Comparison of ENCODE assay signal across 7 cellular contexts in the genomic region with DNA sequence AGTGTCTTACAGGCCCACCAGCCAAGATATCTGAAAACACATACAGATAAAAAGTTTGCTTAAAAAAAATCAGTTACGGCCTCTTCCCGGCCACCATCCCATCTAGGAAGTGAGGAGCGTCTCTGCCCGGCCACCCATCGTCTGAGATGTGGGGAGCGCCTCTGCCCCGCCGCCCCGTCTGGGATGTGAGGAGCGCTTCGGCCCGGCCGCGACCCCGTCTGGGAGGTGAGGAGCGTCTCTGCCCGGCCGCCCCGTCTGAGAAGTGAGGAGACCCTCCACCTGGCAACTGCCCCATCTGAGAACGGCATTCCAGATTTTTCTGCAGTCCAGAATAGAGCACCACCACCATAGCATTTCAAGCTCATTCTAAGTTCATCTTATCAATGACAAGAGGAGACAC. TPM values are rescaled to one million over a fixed set of nuclear protein-coding genes. Genes with fewer than 3 reads are reported as not detected.
DNase-seq lines count a peak whose midpoint lies in the region; ATAC-seq, FAIRE-seq and TF ChIP-seq lines count a peak whose summit lies in the region.
"Not testable (repeated sequence)": the region's sequence is repeated elsewhere in the genome, so short reads cannot be mapped to it uniquely, and the experiment has no call there.

No MANE protein-coding gene starts in this region.

- H3K9me3 ChIP-seq in A549; HepG2 (ENCODE audit: low read length); right lobe of liver: not testable (repeated sequence)

- WGBS in A549 (ENCODE audit: missing lambda C conversion rate), result 95% methylated on average over 20 of the region's 20 CpGs
- 97% methylated on average over 20 of the region's 20 CpGs for WGBS in HepG2 (ENCODE audit: low lambda C conversion rate)
- WGBS in right lobe of liver (ENCODE audit: insufficient coverage, low coverage, low lambda C conversion rate, missing lambda C conversion rate), result 95% methylated on average over 10 of the region's 20 CpGs

- not testable (repeated sequence) for TF ChIP-seq EP300 in A549 (IDR thresholded peaks at IDR 0.05); HepG2 (IDR thresholded peaks at IDR 0.05; ENCODE audit: low read depth in 2 of 2, low read length in 2 of 2); HepG2 (CRISPR knock-in tag; IDR thresholded peaks at IDR 0.05; ENCODE audit: borderline replicate concordance)

- not testable (repeated sequence) for DNase-seq in A549 (ENCODE audit: low read depth in 1 of 2, low spot score in 1 of 2); HTR-8/SVneo (ENCODE audit: insufficient read length, low spot score); RWPE1 (ENCODE audit: low spot score); bronchial epithelial cell (ENCODE audit: low read depth); endothelial cell (ENCODE audit: low spot score); HepG2 (ENCODE audit: low spot score); right lobe of liver

- peak overlapping the region; percentile 29 for H3K4me3 Mint-ChIP-seq in endothelial cell (ENCODE audit: unreplicated experiment)

- TF ChIP-seq RAD21 in A549 (conservative IDR thresholded peaks at IDR 0.05 in 1 of 2, IDR thresholded peaks at IDR 0.05 in 1 of 2); HepG2 (CRISPR knock-in tag; IDR thresholded peaks at IDR 0.05): not testable (repeated sequence)

- FAIRE-seq in A549 (lab: Jason Lieb, UNC) (peak; percentile 99), HTR-8/SVneo (lab: Jason Lieb, UNC) (peak; percentile 46), bronchial epithelial cell (lab: Jason Lieb, UNC) (peak; percentile 99)
- FAIRE-seq in HepG2 (lab: Jason Lieb, UNC), result not testable (repeated sequence)

- not testable (repeated sequence) for BruUV-seq in HepG2 (replicated peaks; lab: Mats Ljungman, UMichigan)

- H3K27me3 ChIP-seq in bronchial epithelial cell (ENCODE audit: control insufficient read depth, insufficient read depth, low read length); HepG2 (ENCODE audit: control insufficient read depth in 1 of 2, insufficient read depth in 2 of 2, low read length in 2 of 2); right lobe of liver: not testable (repeated sequence)

- ATAC-seq in A549, HepG2, right lobe of liver: not testable (repeated sequence)

- in situ Hi-C loops in HepG2 (cut with HindIII; ENCODE audit: extremely low pct_ligation_motif_present, low pct_unique_long_range_greater_than_20kb), result not testable (repeated sequence)

- TF ChIP-seq CTCF in A549 (IDR thresholded peaks at IDR 0.05); RWPE1 (conservative IDR thresholded peaks at IDR 0.05; ENCODE audit: low read depth); bronchial epithelial cell (IDR thresholded peaks at IDR 0.05; ENCODE audit: insufficient read depth, low read length, severe bottlenecking); endothelial cell (IDR thresholded peaks at IDR 0.05; ENCODE audit: unreplicated experiment); HepG2 (CRISPR knock-in tag; IDR thresholded peaks at IDR 0.05); right lobe of liver (IDR thresholded peaks at IDR 0.05): not testable (repeated sequence)

- not testable (repeated sequence) for H3K79me2 ChIP-seq in HepG2 (ENCODE audit: insufficient read depth, low read length)

- H3K9me3 Mint-ChIP-seq in endothelial cell (ENCODE audit: unreplicated experiment), result not testable (repeated sequence)

- H3K36me3 Mint-ChIP-seq in endothelial cell (ENCODE audit: low read depth, unreplicated experiment), result not testable (repeated sequence)

- POLR2A ChIA-PET in A549 (lab: Yijun Ruan, JAX); RWPE1 (lab: Yijun Ruan, JAX; ENCODE audit: low non-redundant PET): not testable (repeated sequence)
- POLR2A ChIA-PET in HepG2 (lab: Yijun Ruan, JAX), result interaction anchor here (2.3 kb wide), 1 partner anchor 32 kb away, joined by 13 read pairs; no protein-coding TSS in a partner anchor

- not testable (repeated sequence) for H2AFZ ChIP-seq in HepG2 (ENCODE audit: low read length)

- CTCF ChIA-PET in A549 (lab: Yijun Ruan, JAX), result interaction anchor here (0.6 kb wide), 1 partner anchor 33 kb away, joined by 4 read pairs; the partner anchor contains the start of gene DHX8
- CTCF ChIA-PET in RWPE1 (lab: Yijun Ruan, JAX); HepG2 (lab: Yijun Ruan, JAX; ENCODE audit: low intra/inter-chr PET ratio, low total read pairs): not testable (repeated sequence)

- H3K27me3 Mint-ChIP-seq in endothelial cell (ENCODE audit: unreplicated experiment), result not testable (repeated sequence)

- not testable (repeated sequence) for H4K20me1 ChIP-seq in HepG2 (ENCODE audit: insufficient read depth, low read length)

- H3K4me1 Mint-ChIP-seq in endothelial cell (ENCODE audit: unreplicated experiment), result not testable (repeated sequence)

- not testable (repeated sequence) for H3K4me3 ChIP-seq in A549; bronchial epithelial cell (ENCODE audit: low read depth, low read length); HepG2 (replicated peaks in 1 of 3; ENCODE audit: insufficient read depth in 1 of 3, low read depth in 2 of 3, low read length in 3 of 3); right lobe of liver

- H3K4me1 ChIP-seq in A549 (peaks cover 28% of the 10 kb centered on the region), HepG2 (ENCODE audit: insufficient read depth, low read length) (peaks cover 58% of the 10 kb centered on the region), right lobe of liver (peaks cover 0 to 58% (median 21%) of the 10 kb centered on the region in 4 donors)

- not testable (repeated sequence) for H3K27ac Mint-ChIP-seq in endothelial cell (ENCODE audit: unreplicated experiment)

- intact Hi-C loops in HepG2 (cut with micrococcal nuclease; ENCODE audit: unreplicated experiment), result loop anchor here (5.0 kb wide), 1 partner anchor 713 kb away; no protein-coding TSS in a partner anchor
- intact Hi-C loops in right lobe of liver (cut with DNase I), result not testable (repeated sequence)

- H3K36me3 ChIP-seq in bronchial epithelial cell (ENCODE audit: control insufficient read depth, insufficient read depth, low read length); HepG2 (replicated peaks in 1 of 2; ENCODE audit: control insufficient read depth in 1 of 2, insufficient read depth in 2 of 2, low read length in 2 of 2); right lobe of liver: not testable (repeated sequence)

- not testable (repeated sequence) for TF ChIP-seq POLR2A in A549 (IDR thresholded peaks at IDR 0.05; ENCODE audit: low read length); HepG2 (IDR thresholded peaks at IDR 0.05; ENCODE audit: insufficient read depth in 1 of 2, low read depth in 2 of 2, low read length in 2 of 2); right lobe of liver (IDR thresholded peaks at IDR 0.05)

- H3K9ac ChIP-seq in HepG2 (ENCODE audit: insufficient read depth, low read depth, low read length), result not testable (repeated sequence)

- H3K27ac ChIP-seq in A549 (peak overlapping the region; percentile 70 to 87; a peak in 4 of 6 replicates), RWPE1 (peak overlapping the region; percentile 96), HepG2 (ENCODE audit: extremely low read length, insufficient read depth, low read length) (peak overlapping the region; percentile 89), right lobe of liver (peak overlapping the region in 2 of 3 donors; percentile 77 to 83)

- not testable (repeated sequence) for H3K4me2 ChIP-seq in A549; HepG2 (ENCODE audit: low read depth, low read length)

RNA-seq across cellular contexts. Expression of gene DHX8, which starts 33.0 kb away (rescaled TPM):
- 66.0 and 70.4 TPM in 2 replicates for polyA plus RNA-seq in A549 (2011; rRNA removed)
- polyA plus RNA-seq in A549 (2012; cell fraction: cytosol; rRNA removed), result 31.6 and 32.6 TPM in 2 replicates
- 43.4 and 61.7 TPM in 2 replicates for polyA plus RNA-seq in A549 (2012; cell fraction: nucleus; rRNA removed)
- 32.0 to 33.9 TPM (median 33.2 TPM) in 3 replicates for polyA plus RNA-seq in A549 (2017; fragmentation: RNase III; extraction: RNeasy Plus Mini Kit Qiagen cat#74134 plus additional on column Dnase treatment)
- 94.3 and 110 TPM in 2 replicates for polyA minus RNA-seq in A549 (2011; rRNA and poly(A)+ RNA removed)
- 24.7 and 32.9 TPM in 2 replicates for total RNA-seq in bronchial epithelial cell
- 54.1 TPM for total RNA-seq in endothelial cell (ENCODE audit: unreplicated experiment)
- 48.9 and 66.9 TPM in 2 replicates for total RNA-seq in HepG2 (2016; rRNA removed; fragmentation: Illumina TruSeq; extraction: Trizol)
- total RNA-seq in HepG2 (2016; cell fraction: cytosol; rRNA removed; fragmentation: Illumina TruSeq; extraction: Trizol; ENCODE audit: low read depth), result 7.3 and 7.5 TPM in 2 replicates
- total RNA-seq in HepG2 (2016; cell fraction: insoluble cytoplasmic fraction; rRNA removed; fragmentation: Illumina TruSeq; extraction: Trizol), result 48.9 and 59.5 TPM in 2 replicates
- total RNA-seq in HepG2 (2016; cell fraction: membrane; rRNA removed; fragmentation: Illumina TruSeq; extraction: Trizol), result 13.7 and 14.3 TPM in 2 replicates
- 36.4 and 38.7 TPM in 2 replicates for total RNA-seq in HepG2 (2016; cell fraction: nucleus; rRNA removed; fragmentation: Illumina TruSeq; extraction: Trizol)
- 23.6 and 24.8 TPM in 2 replicates for polyA plus RNA-seq in HepG2 (2011; rRNA removed)
- 19.6 and 23.9 TPM in 2 replicates for polyA plus RNA-seq in HepG2 (2011; cell fraction: cytosol; rRNA removed)
- polyA plus RNA-seq in HepG2 (2011; cell fraction: nucleus; rRNA removed), result 28.8 and 31.8 TPM in 2 replicates
- polyA plus RNA-seq in HepG2 (2012), result 24.9 and 33.1 TPM in 2 replicates
- polyA plus RNA-seq in HepG2 (2016; cell fraction: cytosol; fragmentation: Illumina TruSeq; extraction: Trizol; ENCODE audit: low read depth), result 1.9 and 2.2 TPM in 2 replicates
- polyA plus RNA-seq in HepG2 (2016; cell fraction: insoluble cytoplasmic fraction; fragmentation: Illumina TruSeq; extraction: Trizol; ENCODE audit: low read depth), result 37.7 and 41.9 TPM in 2 replicates
- polyA plus RNA-seq in HepG2 (2016; cell fraction: membrane; fragmentation: Illumina TruSeq; extraction: Trizol; ENCODE audit: low read depth), result 4.4 and 5.7 TPM in 2 replicates
- polyA plus RNA-seq in HepG2 (2016; cell fraction: nucleus; fragmentation: Illumina TruSeq; extraction: Trizol; ENCODE audit: insufficient read depth, low read depth), result 36.7 and 42.2 TPM in 2 replicates
- polyA minus RNA-seq in HepG2 (2011; rRNA and poly(A)+ RNA removed; ENCODE audit: low replicate concordance), result 67.3 and 93.6 TPM in 2 replicates
- polyA minus RNA-seq in HepG2 (2011; cell fraction: cytosol; rRNA and poly(A)+ RNA removed), result 36.8 and 37.9 TPM in 2 replicates
- 37.6 and 44.9 TPM in 2 replicates for polyA minus RNA-seq in HepG2 (2011; cell fraction: nucleus; rRNA and poly(A)+ RNA removed)
- total RNA-seq in right lobe of liver, result 10 to 100 TPM; 14.1 to 18.6 (median 17.5) TPM

RNA-seq across cellular contexts. Expression of gene ARL4D, which starts 52.0 kb away (rescaled TPM):
- 21.0 and 21.1 TPM in 2 replicates for polyA plus RNA-seq in A549 (2011; rRNA removed)
- polyA plus RNA-seq in A549 (2012; cell fraction: cytosol; rRNA removed), result 27.5 and 29.3 TPM in 2 replicates
- polyA plus RNA-seq in A549 (2012; cell fraction: nucleus; rRNA removed), result 21.1 and 26.6 TPM in 2 replicates
- polyA plus RNA-seq in A549 (2017; fragmentation: RNase III; extraction: RNeasy Plus Mini Kit Qiagen cat#74134 plus additional on column Dnase treatment), result 9.9 to 11.9 TPM (median 11.7 TPM) in 3 replicates
- 18.6 and 19.9 TPM in 2 replicates for polyA minus RNA-seq in A549 (2011; rRNA and poly(A)+ RNA removed)
- total RNA-seq in bronchial epithelial cell, result 71.1 and 90.3 TPM in 2 replicates
- total RNA-seq in endothelial cell (ENCODE audit: unreplicated experiment), result 35.7 TPM
- total RNA-seq in HepG2 (2016; rRNA removed; fragmentation: Illumina TruSeq; extraction: Trizol), result 9.0 and 9.5 TPM in 2 replicates
- total RNA-seq in HepG2 (2016; cell fraction: cytosol; rRNA removed; fragmentation: Illumina TruSeq; extraction: Trizol; ENCODE audit: low read depth), result 4.8 and 5.0 TPM in 2 replicates
- total RNA-seq in HepG2 (2016; cell fraction: insoluble cytoplasmic fraction; rRNA removed; fragmentation: Illumina TruSeq; extraction: Trizol), result 8.2 and 10.0 TPM in 2 replicates
- total RNA-seq in HepG2 (2016; cell fraction: membrane; rRNA removed; fragmentation: Illumina TruSeq; extraction: Trizol), result 6.9 and 7.7 TPM in 2 replicates
- 5.3 and 7.3 TPM in 2 replicates for total RNA-seq in HepG2 (2016; cell fraction: nucleus; rRNA removed; fragmentation: Illumina TruSeq; extraction: Trizol)
- 25.9 and 40.6 TPM in 2 replicates for polyA plus RNA-seq in HepG2 (2011; rRNA removed)
- polyA plus RNA-seq in HepG2 (2011; cell fraction: cytosol; rRNA removed), result 42.8 and 43.2 TPM in 2 replicates
- 20.5 and 34.1 TPM in 2 replicates for polyA plus RNA-seq in HepG2 (2011; cell fraction: nucleus; rRNA removed)
- polyA plus RNA-seq in HepG2 (2012), result 31.5 and 47.6 TPM in 2 replicates
- 2.0 and 2.2 TPM in 2 replicates for polyA plus RNA-seq in HepG2 (2016; cell fraction: cytosol; fragmentation: Illumina TruSeq; extraction: Trizol; ENCODE audit: low read depth)
- polyA plus RNA-seq in HepG2 (2016; cell fraction: insoluble cytoplasmic fraction; fragmentation: Illumina TruSeq; extraction: Trizol; ENCODE audit: low read depth), result 11.6 and 13.8 TPM in 2 replicates
- polyA plus RNA-seq in HepG2 (2016; cell fraction: membrane; fragmentation: Illumina TruSeq; extraction: Trizol; ENCODE audit: low read depth), result 3.2 TPM in 2 replicates
- 12.2 and 15.4 TPM in 2 replicates for polyA plus RNA-seq in HepG2 (2016; cell fraction: nucleus; fragmentation: Illumina TruSeq; extraction: Trizol; ENCODE audit: insufficient read depth, low read depth)
- polyA minus RNA-seq in HepG2 (2011; rRNA and poly(A)+ RNA removed; ENCODE audit: low replicate concordance), result 18.8 and 37.1 TPM in 2 replicates
- 15.0 and 19.8 TPM in 2 replicates for polyA minus RNA-seq in HepG2 (2011; cell fraction: cytosol; rRNA and poly(A)+ RNA removed)
- 8.9 and 13.3 TPM in 2 replicates for polyA minus RNA-seq in HepG2 (2011; cell fraction: nucleus; rRNA and poly(A)+ RNA removed)
- total RNA-seq in right lobe of liver, result 10 to 100 TPM; 10.9 to 31.8 (median 13.2) TPM
